ENCODE assay signal across 10 cellular contexts in the genomic region with DNA sequence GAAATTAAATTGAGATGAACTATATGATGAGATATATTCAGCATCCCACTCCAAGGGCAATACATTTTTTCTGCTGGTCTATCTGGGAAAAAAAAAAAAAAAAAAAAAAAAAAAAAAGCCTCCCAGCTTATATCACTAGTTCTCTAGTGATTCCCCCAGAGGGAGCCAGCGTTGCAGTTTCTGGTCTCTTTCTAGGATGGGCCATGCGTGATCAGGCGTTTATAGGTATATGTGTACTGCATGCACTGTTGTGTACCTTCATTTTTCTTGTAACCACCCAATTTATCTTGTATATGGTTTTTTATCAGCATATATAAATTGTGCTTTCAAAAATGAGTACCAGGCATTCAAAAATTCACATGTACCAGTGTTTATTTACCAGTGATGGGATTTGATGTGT. TPM values are rescaled to one million over a fixed set of nuclear protein-coding genes. Genes with fewer than 3 reads are reported as not detected.
DNase-seq lines count a peak whose midpoint lies in the region; ATAC-seq, FAIRE-seq and TF ChIP-seq lines count a peak whose summit lies in the region.
"Had no signal": no experiment of that assay in that cellular context is flagged by ENCODE, and none has a peak within 500 bp of the region (broad histone marks: within the 10 kb centered on the region; RNA-seq: fewer than 3 reads in every experiment).

No MANE protein-coding gene starts in this region.

- 0 out of 3 replicates have a peak, but pooled peaks have one; percentile 44 for ATAC-seq in SK-N-SH treated with all-trans-retinoic acid at 6 μM for 48 hours

- DNase-seq in NCI-H510A treated with DMSO at 0.1 percent for 48 hours (lab: John Stamatoyannopoulos, UW) (peak; percentile 6), NCI-H510A (lab: John Stamatoyannopoulos, UW) (no peak), HTR-8/SVneo (ENCODE audit: insufficient read length, low spot score) (peak; percentile 17), lung microvascular endothelial cell (ENCODE audit: low read depth in 2 of 2) (peak; percentile 36 to 55), amniotic stem cell (lab: John Stamatoyannopoulos, UW) (no peak), CD1c-positive myeloid dendritic cell (ENCODE audit: extremely low spot score) (no peak)
- DNase-seq in stimulated activated CD8-positive, alpha-beta memory T cell treated with anti-CD3 and anti-CD28 coated beads, Interleukin-4, amount 100 ng/mL, for 48 hours = no peak

- no peak for FAIRE-seq in HTR-8/SVneo (lab: Jason Lieb, UNC)

TF ChIP-seq in SK-N-SH treated with all-trans-retinoic acid at 6 μM for 48 hours, 23 proteins besides CTCF, POLR2A, EP300 and RAD21:
- no peak for TF ChIP-seq ZFP30 (CRISPR knock-in tag; IDR thresholded peaks at IDR 0.05)
- TF ChIP-seq ZNF70 (CRISPR knock-in tag; IDR thresholded peaks at IDR 0.05) = peak; percentile 90

RNA-seq across cellular contexts. Expression of gene DCDC2C, which starts 35.1 kb away (rescaled TPM):
- total RNA-seq in lung microvascular endothelial cell = not detected in 2 replicates
- total RNA-seq: CD4-positive, CD25-positive, alpha-beta regulatory T cell; fibroblast of lung had no signal

Comparison
In these comparisons a context has a peak if more than half of its experiments do, and no peak if none do; other contexts are left out.
1. DNase-seq: peak in NCI-H510A treated with DMSO at 0.1 percent for 48 hours (single experiment), HTR-8/SVneo (single experiment) and lung microvascular endothelial cell (2 of 2); none in NCI-H510A (single experiment), stimulated activated CD8-positive, alpha-beta memory T cell treated with anti-CD3 and anti-CD28 coated beads, Interleukin-4, amount 100 ng/mL, for 48 hours (single experiment), amniotic stem cell (single experiment) and CD1c-positive myeloid dendritic cell (single experiment).